20 cellular contexts compared by ENCODE assay signal in the genomic region with DNA sequence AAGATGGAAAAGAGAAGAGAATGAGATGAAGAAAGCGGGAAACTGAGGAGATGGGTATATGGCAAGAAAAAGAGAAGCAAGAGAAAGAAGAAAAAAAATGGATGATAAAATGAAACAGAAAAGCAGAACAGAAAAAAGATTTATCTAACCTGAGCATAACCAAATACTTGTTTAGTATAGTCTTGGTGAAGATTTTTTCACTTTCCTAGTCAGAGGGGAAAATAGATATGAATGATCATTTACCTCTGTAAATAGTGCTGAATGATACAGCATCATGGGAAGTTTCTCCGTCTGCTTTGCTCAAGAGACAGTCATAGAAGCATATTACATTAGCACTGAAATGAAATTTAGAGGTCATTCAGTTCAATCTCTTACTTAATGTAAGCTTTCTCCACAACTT.
DNase-seq lines count a peak whose midpoint lies in the region; ATAC-seq, FAIRE-seq and TF ChIP-seq lines count a peak whose summit lies in the region.
"Had no signal": no experiment of that assay in that cellular context is flagged by ENCODE, and none has a peak within 500 bp of the region (broad histone marks: within the 10 kb centered on the region; RNA-seq: fewer than 3 reads in every experiment).

No MANE protein-coding gene starts in this region.

- peak; percentile 68 for ATAC-seq in GM18502 (IDR thresholded peaks at IDR 0.05; ENCODE audit: poor library complexity, unreplicated experiment)
- ATAC-seq in GM19463 (IDR thresholded peaks at IDR 0.05; ENCODE audit: unreplicated experiment): peak; percentile 62
- ATAC-seq in HG02852 (IDR thresholded peaks at IDR 0.05; ENCODE audit: unreplicated experiment): peak; percentile 95
- peak; percentile 50 for ATAC-seq in HG03520 (IDR thresholded peaks at IDR 0.05; ENCODE audit: unreplicated experiment)
- ATAC-seq: A549; lower lobe of right lung; naive thymus-derived CD8-positive, alpha-beta T cell; T-helper 17 cell had no signal

- H3K27ac ChIP-seq in coronary artery: no peak overlapping the region
- H3K27ac ChIP-seq: A549, C4-2B, GM23248, lower lobe of right lung, prostate gland, tibial nerve had no signal

- DNase-seq in urothelium cell line (ENCODE audit: low spot score) (no peak), coronary artery (ENCODE audit: low spot score) (no peak)
- no peak for DNase-seq in activated CD8-positive, alpha-beta memory T cell treated with anti-CD3 and anti-CD28 coated beads for 24 hours
- DNase-seq in activated effector memory CD4-positive, alpha-beta T cell treated with Interleukin-2 at 50 U/mL for 16 hours: no peak
- DNase-seq: activated B cell treated with CpG ODN at 0.5 μM for 24 hours; effector CD8-positive, alpha-beta T cell; GM23248; Kasumi-1; lower lobe of right lung; naive thymus-derived CD8-positive, alpha-beta T cell; T-helper 17 cell had no signal

- FAIRE-seq in urothelium cell line (lab: Jason Lieb, UNC): no peak
- FAIRE-seq: A549 had no signal

- no peak for TF ChIP-seq CTCF in coronary artery (IDR thresholded peaks at IDR 0.05)

- H3K4me3 ChIP-seq in coronary artery: no peak overlapping the region
- H3K4me3 ChIP-seq: A549, GM23248, lower lobe of right lung, prostate gland, smooth muscle cell, tibial nerve had no signal
